ENCODE assay signal across 1 cellular context in genomic region chr20:34558320-34559202, GRCh38.
A peak's percentile ranks its signal among the peaks of the same experiment; 100 is the strongest.
TF ChIP-seq lines count a peak whose summit lies in the region.

Gene MAP1LC3A (plus strand): TSS chr20:34558718. CDS start chr20:34558869, 151 bp downstream.

TF ChIP-seq in WTC11, 78 proteins besides CTCF, POLR2A, EP300 and RAD21 (continued from another document):
- TF ChIP-seq, protein P1, sequence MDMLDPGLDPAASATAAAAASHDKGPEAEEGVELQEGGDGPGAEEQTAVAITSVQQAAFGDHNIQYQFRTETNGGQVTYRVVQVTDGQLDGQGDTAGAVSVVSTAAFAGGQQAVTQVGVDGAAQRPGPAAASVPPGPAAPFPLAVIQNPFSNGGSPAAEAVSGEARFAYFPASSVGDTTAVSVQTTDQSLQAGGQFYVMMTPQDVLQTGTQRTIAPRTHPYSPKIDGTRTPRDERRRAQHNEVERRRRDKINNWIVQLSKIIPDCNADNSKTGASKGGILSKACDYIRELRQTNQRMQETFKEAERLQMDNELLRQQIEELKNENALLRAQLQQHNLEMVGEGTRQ (CRISPR knock-in tag; IDR thresholded peaks at IDR 0.05): 0 out of 2 replicates have a peak, but pooled peaks have one; percentile 17
- TF ChIP-seq ETV6 (CRISPR knock-in tag; IDR thresholded peaks at IDR 0.05) (0 out of 2 replicates have a peak, but pooled peaks have one; percentile 48), RELA (CRISPR knock-in tag; IDR thresholded peaks at IDR 0.05; ENCODE audit: borderline replicate concordance) (0 out of 2 replicates have a peak, but pooled peaks have one; percentile 17), GABPB1 (CRISPR knock-in tag; IDR thresholded peaks at IDR 0.05) (no peak), CREM (CRISPR knock-in tag; IDR thresholded peaks at IDR 0.05) (peak; percentile 95)
- TF ChIP-seq, protein P2, sequence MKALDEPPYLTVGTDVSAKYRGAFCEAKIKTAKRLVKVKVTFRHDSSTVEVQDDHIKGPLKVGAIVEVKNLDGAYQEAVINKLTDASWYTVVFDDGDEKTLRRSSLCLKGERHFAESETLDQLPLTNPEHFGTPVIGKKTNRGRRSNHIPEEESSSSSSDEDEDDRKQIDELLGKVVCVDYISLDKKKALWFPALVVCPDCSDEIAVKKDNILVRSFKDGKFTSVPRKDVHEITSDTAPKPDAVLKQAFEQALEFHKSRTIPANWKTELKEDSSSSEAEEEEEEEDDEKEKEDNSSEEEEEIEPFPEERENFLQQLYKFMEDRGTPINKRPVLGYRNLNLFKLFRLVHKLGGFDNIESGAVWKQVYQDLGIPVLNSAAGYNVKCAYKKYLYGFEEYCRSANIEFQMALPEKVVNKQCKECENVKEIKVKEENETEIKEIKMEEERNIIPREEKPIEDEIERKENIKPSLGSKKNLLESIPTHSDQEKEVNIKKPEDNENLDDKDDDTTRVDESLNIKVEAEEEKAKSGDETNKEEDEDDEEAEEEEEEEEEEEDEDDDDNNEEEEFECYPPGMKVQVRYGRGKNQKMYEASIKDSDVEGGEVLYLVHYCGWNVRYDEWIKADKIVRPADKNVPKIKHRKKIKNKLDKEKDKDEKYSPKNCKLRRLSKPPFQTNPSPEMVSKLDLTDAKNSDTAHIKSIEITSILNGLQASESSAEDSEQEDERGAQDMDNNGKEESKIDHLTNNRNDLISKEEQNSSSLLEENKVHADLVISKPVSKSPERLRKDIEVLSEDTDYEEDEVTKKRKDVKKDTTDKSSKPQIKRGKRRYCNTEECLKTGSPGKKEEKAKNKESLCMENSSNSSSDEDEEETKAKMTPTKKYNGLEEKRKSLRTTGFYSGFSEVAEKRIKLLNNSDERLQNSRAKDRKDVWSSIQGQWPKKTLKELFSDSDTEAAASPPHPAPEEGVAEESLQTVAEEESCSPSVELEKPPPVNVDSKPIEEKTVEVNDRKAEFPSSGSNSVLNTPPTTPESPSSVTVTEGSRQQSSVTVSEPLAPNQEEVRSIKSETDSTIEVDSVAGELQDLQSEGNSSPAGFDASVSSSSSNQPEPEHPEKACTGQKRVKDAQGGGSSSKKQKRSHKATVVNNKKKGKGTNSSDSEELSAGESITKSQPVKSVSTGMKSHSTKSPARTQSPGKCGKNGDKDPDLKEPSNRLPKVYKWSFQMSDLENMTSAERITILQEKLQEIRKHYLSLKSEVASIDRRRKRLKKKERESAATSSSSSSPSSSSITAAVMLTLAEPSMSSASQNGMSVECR (CRISPR knock-in tag; IDR thresholded peaks at IDR 0.05; ENCODE audit: borderline replicate concordance): peak; percentile 21; the same call in 1 of the 2 replicates
